14 cellular contexts compared by ENCODE assay signal in the genomic region with DNA sequence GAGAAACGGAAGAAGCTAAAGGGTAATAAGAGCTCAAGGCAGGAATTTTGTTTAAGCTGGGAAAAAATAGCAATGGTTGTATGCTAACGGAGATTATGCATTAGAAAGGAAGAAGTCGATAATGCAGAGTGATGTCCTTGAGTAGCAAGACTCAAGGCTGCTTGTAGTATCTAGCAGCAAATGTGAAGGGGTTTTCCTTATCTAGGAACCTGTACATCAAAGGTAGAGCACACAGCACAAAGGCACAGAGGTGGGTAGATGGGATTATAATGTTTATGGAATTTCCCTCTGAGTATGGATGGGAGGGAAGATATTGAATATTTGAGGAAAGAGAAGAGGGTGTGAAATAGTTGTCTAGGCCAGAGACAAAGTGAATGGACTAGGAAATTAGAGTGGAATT.
DNase-seq lines count a peak whose midpoint lies in the region; ATAC-seq and TF ChIP-seq lines count a peak whose summit lies in the region.
"Had no signal": no experiment of that assay in that cellular context is flagged by ENCODE, and none has a peak within 500 bp of the region (broad histone marks: within the 10 kb centered on the region; RNA-seq: fewer than 3 reads in every experiment).

No MANE protein-coding gene starts in this region.

- H3K4me2 ChIP-seq in HCT116 (ENCODE audit: low read length) (peak overlapping the region; percentile 60), PC-9 (0 out of 2 replicates have a peak overlapping the region, but pooled peaks have one; percentile 54), hepatocyte (no peak overlapping the region)

- no peak for DNase-seq in HCT116 (ENCODE audit: low read depth, low spot score)
- DNase-seq in PC-9, result no peak
- no peak for DNase-seq in hepatocyte (ENCODE audit: low spot score)
- DNase-seq in T-helper 1 cell, result no peak
- DNase-seq in iPS-NIHi7 (ENCODE audit: extremely low spot score), result no peak
- DNase-seq: C1 segment of cervical spinal cord; Calu3; CD4-positive, alpha-beta memory T cell; COR-L47; DMS153; DND-41; GOT3 had no signal

- H3K79me2 ChIP-seq in HCT116 (ENCODE audit: insufficient read depth, low read length) (no peaks in the 10 kb centered on the region), PC-9 (ENCODE audit: low read depth) (no peaks in the 10 kb centered on the region), hepatocyte (no peaks in the 10 kb centered on the region)

- H3K4me3 ChIP-seq in HCT116 (replicated peaks in 1 of 2; ENCODE audit: low read depth in 1 of 2, low read length in 2 of 2) (no peak overlapping the region), PC-9 (no peak overlapping the region), hepatocyte (no peak overlapping the region)
- H3K4me3 ChIP-seq: HAP-1 had no signal

- H3K9ac ChIP-seq in HCT116 (ENCODE audit: low read length), result no peak overlapping the region

- TF ChIP-seq CTCF in HCT116 (IDR thresholded peaks at IDR 0.05 in 2 of 3, conservative IDR thresholded peaks at IDR 0.05 in 1 of 3; ENCODE audit: borderline replicate concordance in 1 of 3, insufficient read depth in 1 of 3, low read depth in 2 of 3, low read length in 2 of 3) (no peak), PC-9 (conservative IDR thresholded peaks at IDR 0.05) (no peak), hepatocyte (IDR thresholded peaks at IDR 0.05; ENCODE audit: poor library complexity) (no peak)

- H3F3A ChIP-seq in PC-9 (ENCODE audit: insufficient read depth, low read depth), result peaks cover 14% of the 10 kb centered on the region

- CTCF ChIA-PET in HCT116 (lab: Charles Lee) (interaction anchor here (1.0 kb wide), 1 partner anchor 230 kb away, joined by 3 read pairs; no protein-coding TSS in a partner anchor), PC-9 (lab: Charles Lee) (no interaction called here)

- H2AFZ ChIP-seq in HCT116 (ENCODE audit: low read depth, low read length, poor library complexity, severe bottlenecking), result no peak overlapping the region
- no peak overlapping the region for H2AFZ ChIP-seq in PC-9
- H2AFZ ChIP-seq in hepatocyte, result no peak overlapping the region

- H4K20me1 ChIP-seq in HCT116 (ENCODE audit: insufficient read depth) (no peaks in the 10 kb centered on the region), PC-9 (ENCODE audit: insufficient read depth) (no peaks in the 10 kb centered on the region), hepatocyte (ENCODE audit: insufficient read depth, poor library complexity, severe bottlenecking) (no peaks in the 10 kb centered on the region)

- TF ChIP-seq POLR2A in HCT116 (IDR thresholded peaks at IDR 0.05; ENCODE audit: borderline replicate concordance, extremely low read depth, insufficient read depth, insufficient read length), result no peak

- intact Hi-C loops in HCT116 (cut with micrococcal nuclease) (no loop called here), PC-9 (cut with micrococcal nuclease; ENCODE audit: unreplicated experiment) (no loop called here)

- H3K4me1 ChIP-seq in HCT116 (ENCODE audit: control insufficient read depth in 1 of 2, insufficient read depth in 2 of 2, low read length in 2 of 2) (peaks cover 29 to 40% of the 10 kb centered on the region in 2 experiments), PC-9 (replicated peaks; ENCODE audit: insufficient read depth) (peaks cover 29% of the 10 kb centered on the region), hepatocyte (ENCODE audit: insufficient read depth) (no peaks in the 10 kb centered on the region)

- no peaks in the 10 kb centered on the region for H3K36me3 ChIP-seq in HCT116 (ENCODE audit: control insufficient read depth in 1 of 2, insufficient read depth in 2 of 2, low read length in 2 of 2)
- 0 out of 2 replicates have a peak, but pooled peaks cover 6% of the 10 kb centered on the region for H3K36me3 ChIP-seq in PC-9 (ENCODE audit: low read depth)
- H3K36me3 ChIP-seq in hepatocyte (replicated peaks; ENCODE audit: insufficient read depth, low read depth), result no peaks in the 10 kb centered on the region
- H3K36me3 ChIP-seq: HAP-1 had no signal

- RAD21 ChIA-PET in HCT116 (lab: Charles Lee; ENCODE audit: low non-redundant PET in 1 of 2, low total read pairs in 2 of 2, uncharacterized antibody in 2 of 2, unreplicated experiment in 2 of 2), result no interaction called here

- no peaks in the 10 kb centered on the region for H3K27me3 ChIP-seq in HCT116 (ENCODE audit: insufficient read depth, low read length)
- H3K27me3 ChIP-seq in PC-9 (ENCODE audit: insufficient read depth, low read depth), result no peaks in the 10 kb centered on the region
- H3K27me3 ChIP-seq in hepatocyte, result no peaks in the 10 kb centered on the region

- TSS peak; percentile 60 for BruUV-seq in HCT116 (replicated peaks; lab: Mats Ljungman, UMichigan)
- no TSS peak for BruUV-seq in PC-9 (replicated peaks; lab: Mats Ljungman, UMichigan)

- POLR2A ChIA-PET in HCT116 (lab: Charles Lee), result no interaction called here
- POLR2A ChIA-PET in PC-9 (lab: Charles Lee; ENCODE audit: unreplicated experiment), result no interaction called here

- WGBS in hepatocyte (ENCODE audit: low lambda C conversion rate, missing lambda C conversion rate), result 87% methylated on average over 3 of the region's 3 CpGs

- H3K9me2 ChIP-seq in HCT116 (ENCODE audit: insufficient read depth), result no peaks in the 10 kb centered on the region
- no peaks in the 10 kb centered on the region for H3K9me2 ChIP-seq in PC-9 (ENCODE audit: insufficient read depth)
- no peaks in the 10 kb centered on the region for H3K9me2 ChIP-seq in hepatocyte (replicated peaks; ENCODE audit: insufficient read depth)

- no peak for ATAC-seq in HCT116
- no peak for ATAC-seq in HG02981 (IDR thresholded peaks at IDR 0.05; ENCODE audit: unreplicated experiment)

- H3K27ac ChIP-seq in HCT116 (ENCODE audit: low read depth, low read length), result peak overlapping the region; percentile 72; the same call in 1 of the 2 replicates
- peak overlapping the region; percentile 88 for H3K27ac ChIP-seq in PC-9
- H3K27ac ChIP-seq in hepatocyte, result peak overlapping the region; percentile 61

- no peak for TF ChIP-seq RAD21 in HCT116 (IDR thresholded peaks at IDR 0.05; ENCODE audit: low read depth)

- H3K9me3 ChIP-seq in HCT116 (ENCODE audit: control insufficient read depth in 1 of 2, insufficient read depth in 1 of 2, low read depth in 1 of 2, low read length in 2 of 2), result no peaks in the 10 kb centered on the region
- H3K9me3 ChIP-seq in PC-9 (ENCODE audit: insufficient read depth, low read depth), result peaks cover 20% of the 10 kb centered on the region
- no peaks in the 10 kb centered on the region for H3K9me3 ChIP-seq in hepatocyte (ENCODE audit: low read depth)
- H3K9me3 ChIP-seq: HAP-1 had no signal

TF ChIP-seq in HCT116, 20 proteins besides CTCF, POLR2A, EP300 and RAD21:
- TF ChIP-seq, protein P1, sequence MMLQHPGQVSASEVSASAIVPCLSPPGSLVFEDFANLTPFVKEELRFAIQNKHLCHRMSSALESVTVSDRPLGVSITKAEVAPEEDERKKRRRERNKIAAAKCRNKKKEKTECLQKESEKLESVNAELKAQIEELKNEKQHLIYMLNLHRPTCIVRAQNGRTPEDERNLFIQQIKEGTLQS (IDR thresholded peaks at IDR 0.05), result no peak
- TF ChIP-seq TCF7L2 (IDR thresholded peaks at IDR 0.05; ENCODE audit: borderline replicate concordance, extremely low read depth, insufficient read depth, insufficient read length) (peak; percentile 92), POLR2AphosphoS5 (IDR thresholded peaks at IDR 0.05; ENCODE audit: low read depth, low read length) (no peak), JUND (IDR thresholded peaks at IDR 0.05) (no peak), SP1 (IDR thresholded peaks at IDR 0.05; ENCODE audit: low read depth) (no peak), ELF1 (IDR thresholded peaks at IDR 0.05; ENCODE audit: borderline replicate concordance, low read depth) (no peak)
